11 cellular contexts compared by ENCODE assay signal in the genomic region with DNA sequence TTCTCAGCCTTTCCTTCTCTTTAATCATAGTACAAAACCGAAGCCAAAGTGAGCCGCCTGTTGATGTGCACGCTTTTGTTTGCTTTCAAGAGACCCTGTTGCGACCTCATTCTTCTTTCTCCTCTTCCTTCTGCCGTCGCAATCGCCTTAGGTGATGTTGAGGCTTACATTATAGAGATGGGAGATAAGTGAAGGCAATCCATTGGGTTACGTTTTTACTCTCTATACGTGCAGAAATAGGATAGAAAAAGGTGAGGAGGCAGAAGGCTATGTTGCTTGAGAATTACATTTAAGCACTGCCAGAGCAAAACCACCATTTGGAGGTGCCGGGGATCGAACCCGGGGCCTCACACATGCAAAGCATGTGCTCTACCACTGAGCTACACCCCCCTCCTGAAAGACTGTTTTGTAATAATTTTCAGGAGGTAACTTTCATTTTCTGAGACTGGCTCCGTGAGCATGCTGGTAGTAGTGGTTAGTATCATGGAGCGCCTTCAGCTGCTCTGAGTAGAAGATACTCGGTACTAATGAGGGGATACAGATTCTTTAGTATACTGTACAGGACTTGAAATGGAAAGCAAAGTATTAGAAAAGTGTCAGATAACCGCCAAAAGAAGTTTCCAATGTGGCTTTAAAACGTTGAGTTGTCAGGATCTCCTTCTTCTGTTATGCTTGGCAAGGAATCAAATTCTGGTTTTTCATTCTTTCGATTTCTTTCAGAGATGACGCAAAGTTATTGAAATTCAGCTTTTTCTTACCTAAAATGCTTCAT.
A peak's percentile ranks its signal among the peaks of the same experiment; 100 is the strongest.
DNase-seq lines count a peak whose midpoint lies in the region; ATAC-seq lines count a peak whose summit lies in the region.
"Had no signal": no experiment of that assay in that cellular context is flagged by ENCODE, and none has a peak within 500 bp of the region (broad histone marks: within the 10 kb centered on the region; RNA-seq: fewer than 3 reads in every experiment).

No MANE protein-coding gene starts in this region.

- H3K36me3 Mint-ChIP-seq in activated CD4-positive, alpha-beta memory T cell treated with anti-CD3 and anti-CD28 coated beads for 36 hours: no peaks in the 10 kb centered on the region
- H3K36me3 Mint-ChIP-seq in activated T-helper 1 cell treated with anti-CD3 and anti-CD28 coated beads, Interleukin-12 subunit alpha, Interleukin-12 subunit beta, Interleukin-2, Interleukin-4 antibody, amounts not matched to agents 30 ng/mL and 10 ng/mL and 1 ng/mL, durations not matched to agents 14 hours and 24 hours and 36 hours (ENCODE audit: low read depth): no peaks in the 10 kb centered on the region

- peak overlapping the region; percentile 60 for H3K4me3 ChIP-seq in MG63

- H3K27me3 ChIP-seq in MG63: no peaks in the 10 kb centered on the region

- CTCF ChIA-PET in activated CD4-positive, alpha-beta memory T cell treated with anti-CD3 and anti-CD28 coated beads for 36 hours (lab: Charles Lee): no interaction called here

- H3K27me3 Mint-ChIP-seq in activated CD4-positive, alpha-beta memory T cell treated with anti-CD3 and anti-CD28 coated beads for 36 hours: peaks cover 44% of the 10 kb centered on the region
- H3K27me3 Mint-ChIP-seq in activated T-helper 1 cell treated with anti-CD3 and anti-CD28 coated beads, Interleukin-12 subunit alpha, Interleukin-12 subunit beta, Interleukin-2, Interleukin-4 antibody, amounts not matched to agents 30 ng/mL and 10 ng/mL and 1 ng/mL, durations not matched to agents 14 hours and 24 hours and 36 hours (ENCODE audit: insufficient read depth): peaks cover 14% of the 10 kb centered on the region

- POLR2A ChIA-PET in activated CD4-positive, alpha-beta memory T cell treated with anti-CD3 and anti-CD28 coated beads for 36 hours (lab: Charles Lee): no interaction called here

- H3K4me3 Mint-ChIP-seq in activated CD4-positive, alpha-beta memory T cell treated with anti-CD3 and anti-CD28 coated beads for 36 hours: no peak overlapping the region
- no peak overlapping the region for H3K4me3 Mint-ChIP-seq in activated T-helper 1 cell treated with anti-CD3 and anti-CD28 coated beads, Interleukin-12 subunit alpha, Interleukin-12 subunit beta, Interleukin-2, Interleukin-4 antibody, amounts not matched to agents 30 ng/mL and 10 ng/mL and 1 ng/mL, durations not matched to agents 14 hours and 24 hours and 36 hours
- H3K4me3 Mint-ChIP-seq: memory B cell had no signal

- peak; percentile 53 for DNase-seq in EH (ENCODE audit: low read depth)
- DNase-seq in MG63: peak; percentile 64
- peak; percentile 56 for DNase-seq in UCSD-AML1 (lab: John Stamatoyannopoulos, UW; ENCODE audit: unreplicated experiment)
- DNase-seq in inferior parietal cortex (ENCODE audit: extremely low spot score): peak; percentile 20
- DNase-seq in activated CD4-positive, alpha-beta memory T cell treated with anti-CD3 and anti-CD28 coated beads for 36 hours: no peak
- DNase-seq in activated T-helper 1 cell treated with anti-CD3 and anti-CD28 coated beads, Interleukin-12 subunit alpha, Interleukin-12 subunit beta, Interleukin-2, Interleukin-4 antibody, amounts not matched to agents 30 ng/mL and 10 ng/mL and 1 ng/mL, durations not matched to agents 14 hours and 24 hours and 36 hours (ENCODE audit: low spot score): no peak
- DNase-seq: activated gamma-delta T cell treated with Interleukin-2 at 50 U/mL for 16 hours, NCI-H1417 treated with DMSO at 0.1 percent for 48 hours had no signal

- intact Hi-C loops in activated CD4-positive, alpha-beta memory T cell treated with anti-CD3 and anti-CD28 coated beads for 36 hours (cut with micrococcal nuclease): no loop called here
- intact Hi-C loops in activated T-helper 1 cell treated with anti-CD3 and anti-CD28 coated beads, Interleukin-12 subunit alpha, Interleukin-12 subunit beta, Interleukin-2, Interleukin-4 antibody, amounts not matched to agents 30 ng/mL and 10 ng/mL and 1 ng/mL, durations not matched to agents 14 hours and 24 hours and 36 hours (cut with micrococcal nuclease): no loop called here

- no peaks in the 10 kb centered on the region for H3K4me1 Mint-ChIP-seq in activated CD4-positive, alpha-beta memory T cell treated with anti-CD3 and anti-CD28 coated beads for 36 hours (ENCODE audit: low read depth)
- H3K4me1 Mint-ChIP-seq in activated T-helper 1 cell treated with anti-CD3 and anti-CD28 coated beads, Interleukin-12 subunit alpha, Interleukin-12 subunit beta, Interleukin-2, Interleukin-4 antibody, amounts not matched to agents 30 ng/mL and 10 ng/mL and 1 ng/mL, durations not matched to agents 14 hours and 24 hours and 36 hours (ENCODE audit: low read depth): no peaks in the 10 kb centered on the region
- H3K4me1 Mint-ChIP-seq: memory B cell had no signal

- no peak overlapping the region for H3K27ac Mint-ChIP-seq in activated CD4-positive, alpha-beta memory T cell treated with anti-CD3 and anti-CD28 coated beads for 36 hours
- no peak overlapping the region for H3K27ac Mint-ChIP-seq in activated T-helper 1 cell treated with anti-CD3 and anti-CD28 coated beads, Interleukin-12 subunit alpha, Interleukin-12 subunit beta, Interleukin-2, Interleukin-4 antibody, amounts not matched to agents 30 ng/mL and 10 ng/mL and 1 ng/mL, durations not matched to agents 14 hours and 24 hours and 36 hours
- H3K27ac Mint-ChIP-seq: memory B cell had no signal

- H3K9me3 Mint-ChIP-seq in activated CD4-positive, alpha-beta memory T cell treated with anti-CD3 and anti-CD28 coated beads for 36 hours: no peaks in the 10 kb centered on the region
- no peaks in the 10 kb centered on the region for H3K9me3 Mint-ChIP-seq in activated T-helper 1 cell treated with anti-CD3 and anti-CD28 coated beads, Interleukin-12 subunit alpha, Interleukin-12 subunit beta, Interleukin-2, Interleukin-4 antibody, amounts not matched to agents 30 ng/mL and 10 ng/mL and 1 ng/mL, durations not matched to agents 14 hours and 24 hours and 36 hours

- ATAC-seq in GM18517 (IDR thresholded peaks at IDR 0.05; ENCODE audit: unreplicated experiment): no peak
- no peak for ATAC-seq in GM21717 (IDR thresholded peaks at IDR 0.05; ENCODE audit: unreplicated experiment)

- H3K36me3 ChIP-seq in MG63: no peaks in the 10 kb centered on the region

- no peaks in the 10 kb centered on the region for H3K9me3 ChIP-seq in MG63

Comparison
In these comparisons a context has a peak if more than half of its experiments do, and no peak if none do; other contexts are left out.
1. DNase-seq: peak in EH (single experiment), MG63 (single experiment), UCSD-AML1 (single experiment) and inferior parietal cortex (single experiment); none in activated CD4-positive, alpha-beta memory T cell treated with anti-CD3 and anti-CD28 coated beads for 36 hours (single experiment) and activated T-helper 1 cell treated with anti-CD3 and anti-CD28 coated beads, Interleukin-12 subunit alpha, Interleukin-12 subunit beta, Interleukin-2, Interleukin-4 antibody, amounts not matched to agents 30 ng/mL and 10 ng/mL and 1 ng/mL, durations not matched to agents 14 hours and 24 hours and 36 hours (single experiment).